Comparison of ENCODE assay signal across 15 cellular contexts in the genomic region with DNA sequence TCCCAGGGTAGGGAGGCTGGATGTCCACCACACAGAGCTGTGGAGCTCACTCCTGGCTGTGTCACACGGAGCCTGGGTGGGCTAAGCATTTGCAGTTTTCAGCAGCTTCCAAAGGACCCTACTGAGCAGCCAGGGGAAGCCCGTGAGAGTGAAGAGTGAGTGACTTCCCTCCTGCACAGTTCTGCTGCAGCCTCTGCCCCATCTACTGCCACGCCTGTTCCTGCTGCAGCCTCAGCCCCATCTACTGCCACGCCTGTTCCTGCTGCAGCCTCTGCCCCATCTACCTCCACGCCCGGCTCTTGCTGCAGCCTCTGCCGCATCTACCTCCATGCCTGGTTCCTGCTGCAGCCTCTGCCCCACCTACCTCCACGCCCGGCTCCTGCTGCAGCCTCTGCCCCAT. TPM values are rescaled to one million over a fixed set of nuclear protein-coding genes. Genes with fewer than 3 reads are reported as not detected.
DNase-seq lines count a peak whose midpoint lies in the region; ATAC-seq and TF ChIP-seq lines count a peak whose summit lies in the region.
"Had no signal": no experiment of that assay in that cellular context is flagged by ENCODE, and none has a peak within 500 bp of the region (broad histone marks: within the 10 kb centered on the region; RNA-seq: fewer than 3 reads in every experiment).

No MANE protein-coding gene starts in this region.

- CTCF ChIA-PET in MCF 10A (lab: Yijun Ruan, JAX): interaction anchor here (1.2 to 1.3 kb wide), 2 partner anchors 11 to 43 kb away, joined by 3 to 7 read pairs; no protein-coding TSS in a partner anchor

- H3K9me3 ChIP-seq in breast epithelium: no peaks in the 10 kb centered on the region
- no peaks in the 10 kb centered on the region for H3K9me3 ChIP-seq in colonic mucosa
- no peaks in the 10 kb centered on the region for H3K9me3 ChIP-seq in right atrium auricular region

- no peaks in the 10 kb centered on the region for H3K9me3 Mint-ChIP-seq in MCF 10A (ENCODE audit: unreplicated experiment)
- H3K9me3 Mint-ChIP-seq: stimulated activated naive CD8-positive, alpha-beta T cell treated with anti-CD3 and anti-CD28 coated beads, Interleukin-15, Interleukin-2, amounts not matched to agents 100 ng/mL and 50 ng/mL, for 24 hours had no signal

- no peak overlapping the region for H3K4me3 Mint-ChIP-seq in MCF 10A (ENCODE audit: unreplicated experiment)
- H3K4me3 Mint-ChIP-seq: stimulated activated naive CD8-positive, alpha-beta T cell treated with anti-CD3 and anti-CD28 coated beads, Interleukin-15, Interleukin-2, amounts not matched to agents 100 ng/mL and 50 ng/mL, for 24 hours had no signal

- H3K27ac ChIP-seq in breast epithelium: no peak overlapping the region
- H3K27ac ChIP-seq in colonic mucosa: no peak overlapping the region
- H3K27ac ChIP-seq in right atrium auricular region: no peak overlapping the region

- intact Hi-C loops in MCF 10A (cut with micrococcal nuclease) (no loop called here), breast epithelium (cut with DNase I; ENCODE audit: low total_unique reads) (no loop called here), colonic mucosa (cut with DNase I) (loop anchor here (5.0 kb wide), 1 partner anchor 43 kb away; the partner anchor contains the start of genes TUBGCP2 and ZNF511)

- no peak overlapping the region for H3K27ac Mint-ChIP-seq in MCF 10A (ENCODE audit: low read depth, unreplicated experiment)
- H3K27ac Mint-ChIP-seq: stimulated activated naive CD8-positive, alpha-beta T cell treated with anti-CD3 and anti-CD28 coated beads, Interleukin-15, Interleukin-2, amounts not matched to agents 100 ng/mL and 50 ng/mL, for 24 hours had no signal

- no peak overlapping the region for H3K4me3 ChIP-seq in breast epithelium
- no peak overlapping the region for H3K4me3 ChIP-seq in colonic mucosa
- no peak overlapping the region for H3K4me3 ChIP-seq in right atrium auricular region

- no TSS peak for BruUV-seq in MCF 10A (replicated peaks; lab: Mats Ljungman, UMichigan)

- H3K4me1 Mint-ChIP-seq in MCF 10A (ENCODE audit: insufficient read depth, unreplicated experiment): peaks cover 26% of the 10 kb centered on the region

- DNase-seq in MCF 10A (ENCODE audit: unreplicated experiment) (peak; percentile 18), breast epithelium (ENCODE audit: low spot score in 2 of 2) (no peak), SKM-1 treated with dmso at 0.1 percent for 144 hours (lab: John Stamatoyannopoulos, UW; ENCODE audit: unreplicated experiment) (peak; percentile 36), colonic mucosa (peak; percentile 72), ureter (ENCODE audit: low spot score) (peak; percentile 61), NCI-H187 treated with DMSO at 0.1 percent for 48 hours (lab: John Stamatoyannopoulos, UW) (no peak), right atrium auricular region (ENCODE audit: low spot score) (no peak)
- DNase-seq: C1 segment of cervical spinal cord; GF-D8; NCI-H1105; NCI-H2227 treated with DMSO at 0.1 percent for 48 hours; retina; stimulated activated CD4-positive, alpha-beta T cell treated with anti-CD3 and anti-CD28 coated beads, Interleukin-2, amount 100 ng/mL, for 48 hours had no signal

- no peaks in the 10 kb centered on the region for H3K36me3 ChIP-seq in breast epithelium
- no peaks in the 10 kb centered on the region for H3K36me3 ChIP-seq in colonic mucosa
- H3K36me3 ChIP-seq in right atrium auricular region: no peaks in the 10 kb centered on the region

- no peaks in the 10 kb centered on the region for H3K36me3 Mint-ChIP-seq in MCF 10A (ENCODE audit: insufficient read depth, unreplicated experiment)

- TF ChIP-seq CTCF in MCF 10A (IDR thresholded peaks at IDR 0.05; ENCODE audit: unreplicated experiment) (no peak), breast epithelium (IDR thresholded peaks at IDR 0.05) (no peak), colonic mucosa (IDR thresholded peaks at IDR 0.05) (no peak), right atrium auricular region (IDR thresholded peaks at IDR 0.05) (no peak)

- no peaks in the 10 kb centered on the region for H3K27me3 ChIP-seq in breast epithelium
- H3K27me3 ChIP-seq in colonic mucosa: no peaks in the 10 kb centered on the region
- no peaks in the 10 kb centered on the region for H3K27me3 ChIP-seq in right atrium auricular region

- TF ChIP-seq POLR2A in breast epithelium (IDR thresholded peaks at IDR 0.05): no peak

- H3K4me1 ChIP-seq in breast epithelium (no peaks in the 10 kb centered on the region), colonic mucosa (peaks cover 24% of the 10 kb centered on the region), right atrium auricular region (peaks cover 0 to 28% of the 10 kb centered on the region in 2 donors)

- no peak overlapping the region for H3K9ac ChIP-seq in colonic mucosa (ENCODE audit: low read depth in 2 of 2, low read length in 2 of 2)

- H3K27me3 Mint-ChIP-seq in MCF 10A (ENCODE audit: insufficient read depth, unreplicated experiment): no peaks in the 10 kb centered on the region
- H3K27me3 Mint-ChIP-seq: stimulated activated naive CD8-positive, alpha-beta T cell treated with anti-CD3 and anti-CD28 coated beads, Interleukin-15, Interleukin-2, amounts not matched to agents 100 ng/mL and 50 ng/mL, for 24 hours had no signal

- POLR2A ChIA-PET in MCF 10A (lab: Yijun Ruan, JAX): no interaction called here

- no peak for ATAC-seq in HG03469 (IDR thresholded peaks at IDR 0.05; ENCODE audit: unreplicated experiment)

RNA-seq across cellular contexts. Expression of gene ADAM8, which starts 12.2 kb away (rescaled TPM):
- 20.2 and 23.2 TPM in 2 replicates for total RNA-seq in MCF 10A (2022)
- total RNA-seq in breast epithelium: 1 to 10 TPM; 4.6 to 6.6 (median 5.0) TPM
- 1 to 10 TPM; 3.7 to 5.7 TPM for total RNA-seq in colonic mucosa
- total RNA-seq in ureter: 35.3 TPM
- 1 to 10 TPM in 1 of 2 donors, under 1 TPM in 1; 0.82 to 1.5 TPM for total RNA-seq in right atrium auricular region

RNA-seq across cellular contexts. Expression of gene VENTX, which starts 26.8 kb away (rescaled TPM):
- total RNA-seq in MCF 10A (2022) (not detected in 2 replicates), breast epithelium (1 to 10 TPM in 1 of 3 donors, under 1 TPM in 2; 0.33 to 4.6 (median 0.73) TPM), colonic mucosa (under 1 TPM; 0.15 to 0.24 TPM), ureter (0.81 TPM), right atrium auricular region (under 1 TPM; 0.44 to 0.63 TPM)

RNA-seq across cellular contexts. Expression of gene UTF1, which starts 34.4 kb away (rescaled TPM):
- total RNA-seq in MCF 10A (2022) (not detected in 2 replicates), breast epithelium (not detected), colonic mucosa (not detected), ureter (not detected), right atrium auricular region (not detected)

RNA-seq across cellular contexts. Expression of gene TUBGCP2, which starts 44.2 kb away (rescaled TPM):
- total RNA-seq in MCF 10A (2022): 95.9 and 96.2 TPM in 2 replicates
- total RNA-seq in breast epithelium: 10 to 100 TPM; 33.6 to 40.0 (median 39.5) TPM
- 10 to 100 TPM; 64.7 to 67.5 TPM for total RNA-seq in colonic mucosa
- total RNA-seq in ureter: 51.9 TPM
- 10 to 100 TPM; 22.1 to 30.4 TPM for total RNA-seq in right atrium auricular region

RNA-seq across cellular contexts. Expression of gene ZNF511, which starts 44.3 kb away (rescaled TPM):
- total RNA-seq in MCF 10A (2022): 28.9 and 42.7 TPM in 2 replicates
- 10 to 100 TPM; 27.4 to 33.2 (median 32.1) TPM for total RNA-seq in breast epithelium
- 10 to 100 TPM; 53.9 to 78.2 TPM for total RNA-seq in colonic mucosa
- 37.4 TPM for total RNA-seq in ureter
- total RNA-seq in right atrium auricular region: 10 to 100 TPM; 28.1 to 31.9 TPM

Comparison
In these comparisons a context has a peak if more than half of its experiments do, and no peak if none do; other contexts are left out.
1. DNase-seq: peak in MCF 10A (single experiment), SKM-1 treated with dmso at 0.1 percent for 144 hours (single experiment), colonic mucosa (single experiment) and ureter (single experiment); none in breast epithelium (0 of 2), NCI-H187 treated with DMSO at 0.1 percent for 48 hours (single experiment) and right atrium auricular region (single experiment).